13 cellular contexts compared by ENCODE assay signal in the genomic region with DNA sequence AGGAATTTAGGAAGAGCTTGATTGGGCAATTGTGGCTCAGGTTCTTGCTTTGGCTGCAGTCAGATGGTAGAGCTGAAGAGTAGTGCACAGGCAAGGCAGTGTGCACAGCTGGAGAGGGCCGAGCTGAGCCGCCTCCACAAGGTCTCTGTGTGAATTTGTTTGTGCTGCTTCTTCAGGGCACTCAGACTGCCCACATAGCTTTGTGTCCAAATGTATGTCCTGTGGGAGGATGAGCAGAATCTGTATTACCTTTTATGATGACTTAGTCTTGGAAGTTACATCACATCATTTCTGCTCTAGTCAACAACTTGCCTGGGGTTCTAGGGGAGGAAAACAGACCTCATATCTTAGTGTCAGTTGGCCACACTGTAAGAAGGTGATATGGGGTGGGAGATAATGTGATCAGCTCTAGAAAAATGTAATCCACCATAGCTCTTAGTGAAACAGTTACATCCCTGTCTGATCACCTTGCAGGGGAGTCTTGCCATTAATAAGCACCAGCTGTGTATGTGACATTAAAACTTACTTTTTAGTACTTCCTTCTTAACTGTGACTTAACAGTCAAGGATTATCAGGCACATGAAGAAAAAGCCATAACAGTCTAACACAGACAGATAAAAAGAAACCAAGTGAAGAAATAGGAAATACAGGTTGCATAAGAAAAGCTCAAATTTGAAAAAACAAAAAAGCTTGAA. TPM values are rescaled to one million over a fixed set of nuclear protein-coding genes. Genes with fewer than 3 reads are reported as not detected.
DNase-seq lines count a peak whose midpoint lies in the region; ATAC-seq, FAIRE-seq and TF ChIP-seq lines count a peak whose summit lies in the region.
"Had no signal": no experiment of that assay in that cellular context is flagged by ENCODE, and none has a peak within 500 bp of the region (broad histone marks: within the 10 kb centered on the region; RNA-seq: fewer than 3 reads in every experiment).

No MANE protein-coding gene starts in this region.

- no peaks in the 10 kb centered on the region for H3K9me3 Mint-ChIP-seq in osteocyte (ENCODE audit: unreplicated experiment)
- H3K9me3 Mint-ChIP-seq: activated naive CD4-positive, alpha-beta T cell treated with anti-CD3 and anti-CD28 coated beads, Interleukin-2, amount 10 ng/mL, durations not matched to agents 7 days and 5 days had no signal

- H3K9me3 ChIP-seq in GM23248 (ENCODE audit: low read depth) (no peaks in the 10 kb centered on the region), GM12878 (replicated peaks; ENCODE audit: control insufficient read depth, insufficient read depth, low read length) (no peaks in the 10 kb centered on the region)

- ATAC-seq in GM12878 (peak; percentile 66), HG02759 (IDR thresholded peaks at IDR 0.05; ENCODE audit: unreplicated experiment) (no peak), HG03469 (IDR thresholded peaks at IDR 0.05; ENCODE audit: unreplicated experiment) (no peak)

- TF ChIP-seq EP300 in GM12878 (IDR thresholded peaks at IDR 0.05; ENCODE audit: borderline replicate concordance in 1 of 2, control insufficient read depth in 1 of 2, low read depth in 2 of 2, low read length in 2 of 2) = no peak

- H3K27ac ChIP-seq in GM23248 (peak overlapping the region; percentile 84), GM12878 (ENCODE audit: control insufficient read depth, insufficient read depth) (no peak overlapping the region)

- SMC1A ChIA-PET in GM12878 (lab: Charles Lee; ENCODE audit: uncharacterized antibody, unreplicated experiment) = interaction anchor here (1.2 to 1.7 kb wide), 7 partner anchors 10 to 51 kb away, joined by 4 to 8 read pairs (median 5); no protein-coding TSS in a partner anchor

- peaks cover 39% of the 10 kb centered on the region for H3K4me1 ChIP-seq in GM23248 (ENCODE audit: insufficient read depth)
- peaks cover 27% of the 10 kb centered on the region for H3K4me1 ChIP-seq in GM12878 (ENCODE audit: control insufficient read depth, insufficient read depth, low read length)

- H3K9ac ChIP-seq in GM23248 = peak overlapping the region; percentile 38
- H3K9ac ChIP-seq in GM12878 (ENCODE audit: control insufficient read depth, insufficient read depth, low read length) = no peak overlapping the region

- no peak overlapping the region for H2AFZ ChIP-seq in GM23248
- H2AFZ ChIP-seq in GM12878 (ENCODE audit: control insufficient read depth, low read depth, low read length) = no peak overlapping the region

- H3K9me2 ChIP-seq in GM23248 (ENCODE audit: insufficient read depth) = no peaks in the 10 kb centered on the region

- TF ChIP-seq CTCF in GM12878 (IDR thresholded peaks at IDR 0.05 in 2 of 3, conservative IDR thresholded peaks at IDR 0.05 in 1 of 3; ENCODE audit: control insufficient read depth in 2 of 3, extremely low read depth in 1 of 3, insufficient read depth in 1 of 3, low read depth in 3 of 3, low read length in 3 of 3) (no peak), osteocyte (IDR thresholded peaks at IDR 0.05) (no peak)

- intact Hi-C loops in GM12878 (cut with micrococcal nuclease; ENCODE audit: unreplicated experiment) = no loop called here

- DNase-seq in GM23248 (peak; percentile 38), NCI-H226 (peak; percentile 45), GM12878 (ENCODE audit: low read depth, low spot score) (no peak), osteocyte (ENCODE audit: extremely low spot score, unreplicated experiment) (no peak), NCI-H748 treated with DMSO at 0.1 percent for 48 hours (lab: John Stamatoyannopoulos, UW) (no peak)
- DNase-seq in stimulated activated CD4-positive, alpha-beta T cell treated with anti-CD3 and anti-CD28 coated beads, Interleukin-4, amount 100 ng/mL, for 24 hours = no peak
- DNase-seq: activated naive CD4-positive, alpha-beta T cell treated with anti-CD3 and anti-CD28 coated beads, Interleukin-2, amount 10 ng/mL, durations not matched to agents 7 days and 5 days; cortex of kidney; NCI-H2081; retina; RPMI8226 had no signal

- POLR2A ChIA-PET in GM12878 (lab: Charles Lee) = interaction anchor here (0.5 to 1.5 kb wide), 4 partner anchors 10 to 540 kb away, joined by 3 to 8 read pairs (median 5); no protein-coding TSS in a partner anchor

- FAIRE-seq in GM12878 (lab: Jason Lieb, UNC) = no peak

- in situ Hi-C loops in GM23248 (cut with MboI) (no loop called here), GM12878 (cut with MboI) (no loop called here)

- H3K4me2 ChIP-seq in GM23248 (ENCODE audit: unreplicated experiment) (peak overlapping the region; percentile 54), GM12878 (ENCODE audit: control insufficient read depth, insufficient read depth) (no peak overlapping the region)

- no peak for TF ChIP-seq RAD21 in GM12878 (IDR thresholded peaks at IDR 0.05; ENCODE audit: insufficient read depth, low read depth, low read length)

- peak overlapping the region; percentile 6 for H3K27ac Mint-ChIP-seq in osteocyte (ENCODE audit: unreplicated experiment)
- H3K27ac Mint-ChIP-seq: activated naive CD4-positive, alpha-beta T cell treated with anti-CD3 and anti-CD28 coated beads, Interleukin-2, amount 10 ng/mL, durations not matched to agents 7 days and 5 days had no signal

- peaks cover 43% of the 10 kb centered on the region for H3F3A ChIP-seq in GM23248 (ENCODE audit: insufficient read depth)

- RAD21 ChIA-PET in GM12878 (lab: Charles Lee; ENCODE audit: unreplicated experiment) = interaction anchor here (0.9 kb wide), 2 partner anchors 42 to 121 kb away, joined by 3 to 4 read pairs; no protein-coding TSS in a partner anchor

- H3K4me1 Mint-ChIP-seq in osteocyte (ENCODE audit: unreplicated experiment) = peaks cover 20% of the 10 kb centered on the region

- H3K27me3 ChIP-seq in GM23248 (replicated peaks; ENCODE audit: insufficient read depth) (no peaks in the 10 kb centered on the region), GM12878 (replicated peaks in 1 of 2; ENCODE audit: control insufficient read depth in 2 of 2, insufficient read depth in 2 of 2, low read length in 1 of 2) (no peaks in the 10 kb centered on the region)

- H3K27me3 Mint-ChIP-seq in osteocyte (ENCODE audit: unreplicated experiment) = no peaks in the 10 kb centered on the region
- H3K27me3 Mint-ChIP-seq: activated naive CD4-positive, alpha-beta T cell treated with anti-CD3 and anti-CD28 coated beads, Interleukin-2, amount 10 ng/mL, durations not matched to agents 7 days and 5 days had no signal

- CTCF ChIA-PET in GM12878 (lab: Yijun Ruan, JAX) = interaction anchor here (0.5 to 1.7 kb wide), 9 partner anchors 11 to 130 kb away, joined by 3 to 7 read pairs (median 3); no protein-coding TSS in a partner anchor

- TF ChIP-seq POLR2A in GM12878 (IDR thresholded peaks at IDR 0.05; ENCODE audit: low read depth, low read length) = no peak

- H3K4me3 ChIP-seq in GM23248 (0 out of 2 replicates have a peak overlapping the region, but pooled peaks have one; percentile 0), GM12878 (no peak overlapping the region)

- no TSS peak for BruUV-seq in GM12878 (replicated peaks; lab: Mats Ljungman, UMichigan)

- WGBS in GM23248 (ENCODE audit: low coverage in 1 of 2, low lambda C conversion rate in 2 of 2, missing lambda C conversion rate in 2 of 2), 2 experiments = 50 to 63% methylated on average over 2 of the region's 2 CpGs
- 88% methylated on average over 2 of the region's 2 CpGs for WGBS in GM12878 (ENCODE audit: insufficient coverage, insufficient replicate concordance, low lambda C conversion rate, missing lambda C conversion rate)

- no peaks in the 10 kb centered on the region for H3K36me3 Mint-ChIP-seq in osteocyte (ENCODE audit: unreplicated experiment)
- H3K36me3 Mint-ChIP-seq: activated naive CD4-positive, alpha-beta T cell treated with anti-CD3 and anti-CD28 coated beads, Interleukin-2, amount 10 ng/mL, durations not matched to agents 7 days and 5 days had no signal

- H3K79me2 ChIP-seq in GM23248 (ENCODE audit: insufficient read depth) (peaks cover 99% of the 10 kb centered on the region), GM12878 (ENCODE audit: control insufficient read depth, insufficient read depth, low read length) (peaks cover 23% of the 10 kb centered on the region)

- peaks cover 4% of the 10 kb centered on the region; the same call in 1 of the 2 replicates for H4K20me1 ChIP-seq in GM23248 (ENCODE audit: insufficient read depth)
- no peaks in the 10 kb centered on the region for H4K20me1 ChIP-seq in GM12878 (ENCODE audit: control insufficient read depth, insufficient read depth)

- H3K36me3 ChIP-seq in GM23248 (ENCODE audit: low read depth) = no peaks in the 10 kb centered on the region
- H3K36me3 ChIP-seq in GM12878 (ENCODE audit: control insufficient read depth in 2 of 2, insufficient read depth in 2 of 2, low read length in 1 of 2) = no peaks in the 10 kb centered on the region; a peak in 1 of 4 replicates

- no peak overlapping the region for H3K4me3 Mint-ChIP-seq in osteocyte (ENCODE audit: unreplicated experiment)
- H3K4me3 Mint-ChIP-seq: activated naive CD4-positive, alpha-beta T cell treated with anti-CD3 and anti-CD28 coated beads, Interleukin-2, amount 10 ng/mL, durations not matched to agents 7 days and 5 days had no signal

TF ChIP-seq in GM12878, 131 proteins besides CTCF, POLR2A, EP300 and RAD21:
- no peak for TF ChIP-seq MTA3 (IDR thresholded peaks at IDR 0.05; ENCODE audit: borderline replicate concordance, low read length)
- TF ChIP-seq NFXL1 (IDR thresholded peaks at IDR 0.05; ENCODE audit: borderline replicate concordance) = no peak
- TF ChIP-seq SMAD5 (IDR thresholded peaks at IDR 0.05; ENCODE audit: low read depth) = no peak

RNA-seq across cellular contexts. Expression of a gene that starts 53.4 kb away (rescaled TPM):
- 13.0 and 15.6 TPM in 2 replicates for total RNA-seq in GM23248 (2014; rRNA removed; shearing (Covaris generic))
- polyA plus RNA-seq in GM23248 (2016; fragmentation: Nextera tagmentation; extraction: Ambion mirVana) = 3.2 and 3.4 TPM in 2 replicates
- 26.6 and 29.6 TPM in 2 replicates for total RNA-seq in GM12878 (2013; cell fraction: nucleolus; rRNA removed)
- 4.1 and 4.3 TPM in 2 replicates for total RNA-seq in GM12878 (2014; rRNA removed)
- 6.5 and 9.4 TPM in 2 replicates for total RNA-seq in GM12878 (2014; rRNA removed; fragmentation: Illumina TruSeq; extraction: Trizol)
- total RNA-seq in GM12878 (2021) = 10.4 and 12.2 TPM in 2 replicates
- 4.0 TPM for polyA plus RNA-seq in GM12878 (2011; ENCODE audit: low read depth)
- 10.3 and 11.2 TPM in 2 replicates for polyA plus RNA-seq in GM12878 (2011; rRNA removed)
- polyA plus RNA-seq in GM12878 (2011; cell fraction: cytosol; rRNA removed) = 5.1 and 7.3 TPM in 2 replicates
- 9.4 and 13.1 TPM in 2 replicates for polyA plus RNA-seq in GM12878 (2011; cell fraction: nucleus; rRNA removed)
- 4.8 and 6.6 TPM in 2 replicates for polyA plus RNA-seq in GM12878 (2012)
- 8.1 and 8.6 TPM in 2 replicates for polyA plus RNA-seq in GM12878 (2014; fragmentation: Illumina TruSeq; extraction: Trizol)
- polyA plus RNA-seq in GM12878 (2014; fragmentation: Nextera tagmentation; extraction: Ambion mirVana) = 1 to 10 TPM; 1.9 to 2.2 TPM
- polyA plus RNA-seq in GM12878 (2014; rRNA removed) = 4.8 and 5.0 TPM in 2 replicates
- 1 to 10 TPM; 1.6 to 1.8 TPM for polyA plus RNA-seq in GM12878 (2016; fragmentation: Nextera tagmentation; extraction: Ambion mirVana)
- polyA minus RNA-seq in GM12878 (2011; rRNA and poly(A)+ RNA removed) = 11.4 and 11.7 TPM in 2 replicates
- polyA minus RNA-seq in GM12878 (2011; cell fraction: cytosol; rRNA and poly(A)+ RNA removed) = 4.0 and 5.1 TPM in 2 replicates
- 6.2 and 11.2 TPM in 2 replicates for polyA minus RNA-seq in GM12878 (2011; cell fraction: nucleus; rRNA and poly(A)+ RNA removed)
- total RNA-seq in osteocyte = 23.6 and 27.4 TPM in 2 replicates

Comparison
In these comparisons a context has a peak if more than half of its experiments do, and no peak if none do; other contexts are left out.
1. DNase-seq: peak in GM23248 (single experiment) and NCI-H226 (single experiment); none in GM12878 (single experiment), osteocyte (single experiment), NCI-H748 treated with DMSO at 0.1 percent for 48 hours (single experiment) and stimulated activated CD4-positive, alpha-beta T cell treated with anti-CD3 and anti-CD28 coated beads, Interleukin-4, amount 100 ng/mL, for 24 hours (single experiment).